1 cellular context compared by ENCODE assay signal in the genomic region with DNA sequence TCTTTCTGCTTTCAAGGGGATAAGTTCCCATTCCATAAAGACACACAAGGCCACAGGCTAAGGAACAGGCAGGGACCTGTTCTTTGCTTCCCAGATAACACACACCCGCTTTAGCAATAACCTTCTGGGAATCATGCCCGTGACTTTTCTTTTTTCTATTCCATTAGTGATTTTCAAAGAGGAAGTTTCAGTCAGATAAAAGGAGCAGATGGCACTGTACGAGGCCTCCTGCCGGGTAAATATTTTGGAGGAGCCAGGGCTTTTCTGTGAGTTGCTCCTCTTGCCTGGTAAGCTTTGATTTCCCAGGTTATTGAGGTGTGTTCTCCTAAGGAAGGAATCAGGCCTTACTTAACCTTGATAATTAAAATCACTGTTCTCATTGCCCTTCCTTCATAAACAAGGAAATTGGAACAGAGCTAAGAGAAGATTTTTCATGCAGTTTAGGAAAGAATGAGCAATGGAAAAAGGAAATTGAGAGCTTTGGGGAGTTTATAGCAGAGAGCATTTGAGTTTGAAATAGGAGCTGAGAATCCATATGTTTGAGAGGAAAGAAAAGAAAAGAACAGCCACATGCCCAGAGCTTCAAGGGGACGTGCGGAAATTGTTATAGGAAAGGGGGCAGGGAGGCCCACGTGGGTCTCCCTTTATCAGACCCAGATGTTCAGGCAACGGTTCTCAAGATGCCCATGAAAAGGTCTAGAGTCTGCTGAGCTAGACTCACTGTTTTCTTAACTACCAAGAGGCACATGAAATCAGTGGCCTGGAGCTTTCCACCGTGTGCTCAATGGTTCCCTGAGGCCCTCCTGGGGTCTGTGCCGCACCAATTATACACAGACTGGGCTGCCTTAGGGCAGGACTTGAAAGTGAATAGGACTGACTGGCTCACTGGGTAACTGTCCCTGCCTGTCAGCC.
TF ChIP-seq lines count a peak whose summit lies in the region.

No MANE protein-coding gene starts in this region.

TF ChIP-seq in SK-N-SH treated with all-trans-retinoic acid at 6 μM for 48 hours, 23 proteins besides CTCF, POLR2A, EP300 and RAD21 (continued from another document):
- TF ChIP-seq, protein P1, sequence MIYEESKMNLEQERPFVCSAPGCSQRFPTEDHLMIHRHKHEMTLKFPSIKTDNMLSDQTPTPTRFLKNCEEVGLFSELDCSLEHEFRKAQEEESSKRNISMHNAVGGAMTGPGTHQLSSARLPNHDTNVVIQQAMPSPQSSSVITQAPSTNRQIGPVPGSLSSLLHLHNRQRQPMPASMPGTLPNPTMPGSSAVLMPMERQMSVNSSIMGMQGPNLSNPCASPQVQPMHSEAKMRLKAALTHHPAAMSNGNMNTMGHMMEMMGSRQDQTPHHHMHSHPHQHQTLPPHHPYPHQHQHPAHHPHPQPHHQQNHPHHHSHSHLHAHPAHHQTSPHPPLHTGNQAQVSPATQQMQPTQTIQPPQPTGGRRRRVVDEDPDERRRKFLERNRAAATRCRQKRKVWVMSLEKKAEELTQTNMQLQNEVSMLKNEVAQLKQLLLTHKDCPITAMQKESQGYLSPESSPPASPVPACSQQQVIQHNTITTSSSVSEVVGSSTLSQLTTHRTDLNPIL (CRISPR knock-in tag; IDR thresholded peaks at IDR 0.05; ENCODE audit: low read depth) = no peak
- TF ChIP-seq RARB (CRISPR knock-in tag; IDR thresholded peaks at IDR 0.05) = no peak
- no peak for TF ChIP-seq TOX (CRISPR knock-in tag; IDR thresholded peaks at IDR 0.05; ENCODE audit: borderline replicate concordance)
- TF ChIP-seq, protein P2, sequence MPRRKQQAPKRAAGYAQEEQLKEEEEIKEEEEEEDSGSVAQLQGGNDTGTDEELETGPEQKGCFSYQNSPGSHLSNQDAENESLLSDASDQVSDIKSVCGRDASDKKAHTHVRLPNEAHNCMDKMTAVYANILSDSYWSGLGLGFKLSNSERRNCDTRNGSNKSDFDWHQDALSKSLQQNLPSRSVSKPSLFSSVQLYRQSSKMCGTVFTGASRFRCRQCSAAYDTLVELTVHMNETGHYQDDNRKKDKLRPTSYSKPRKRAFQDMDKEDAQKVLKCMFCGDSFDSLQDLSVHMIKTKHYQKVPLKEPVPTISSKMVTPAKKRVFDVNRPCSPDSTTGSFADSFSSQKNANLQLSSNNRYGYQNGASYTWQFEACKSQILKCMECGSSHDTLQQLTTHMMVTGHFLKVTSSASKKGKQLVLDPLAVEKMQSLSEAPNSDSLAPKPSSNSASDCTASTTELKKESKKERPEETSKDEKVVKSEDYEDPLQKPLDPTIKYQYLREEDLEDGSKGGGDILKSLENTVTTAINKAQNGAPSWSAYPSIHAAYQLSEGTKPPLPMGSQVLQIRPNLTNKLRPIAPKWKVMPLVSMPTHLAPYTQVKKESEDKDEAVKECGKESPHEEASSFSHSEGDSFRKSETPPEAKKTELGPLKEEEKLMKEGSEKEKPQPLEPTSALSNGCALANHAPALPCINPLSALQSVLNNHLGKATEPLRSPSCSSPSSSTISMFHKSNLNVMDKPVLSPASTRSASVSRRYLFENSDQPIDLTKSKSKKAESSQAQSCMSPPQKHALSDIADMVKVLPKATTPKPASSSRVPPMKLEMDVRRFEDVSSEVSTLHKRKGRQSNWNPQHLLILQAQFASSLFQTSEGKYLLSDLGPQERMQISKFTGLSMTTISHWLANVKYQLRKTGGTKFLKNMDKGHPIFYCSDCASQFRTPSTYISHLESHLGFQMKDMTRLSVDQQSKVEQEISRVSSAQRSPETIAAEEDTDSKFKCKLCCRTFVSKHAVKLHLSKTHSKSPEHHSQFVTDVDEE (CRISPR knock-in tag; IDR thresholded peaks at IDR 0.05) = peak; percentile 42; the same call in 1 of the 2 replicates
